In the genomic region with DNA sequence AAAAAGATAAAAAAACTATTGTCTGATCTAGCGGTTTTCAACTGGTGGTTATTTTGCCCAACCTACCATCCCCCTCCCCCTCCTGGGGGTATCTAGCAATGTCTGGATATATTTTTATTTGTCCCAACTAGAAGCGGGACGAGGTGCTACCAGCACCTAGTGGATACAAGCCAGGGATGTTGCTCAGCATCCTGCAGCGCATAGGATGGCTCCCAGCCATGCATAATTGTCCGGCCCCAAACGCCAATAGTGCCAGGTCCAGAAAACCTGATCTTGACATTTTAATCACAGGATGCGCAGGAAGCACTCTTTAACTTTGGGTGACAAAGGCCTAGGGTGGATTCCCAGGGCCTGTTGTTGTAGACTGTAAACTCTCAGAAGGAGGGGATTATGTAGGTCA, we compare ENCODE assay signal across 37 cellular contexts. TPM values are rescaled to one million over a fixed set of nuclear protein-coding genes. Genes with fewer than 3 reads are reported as not detected.
DNase-seq lines count a peak whose midpoint lies in the region; ATAC-seq, FAIRE-seq and TF ChIP-seq lines count a peak whose summit lies in the region.
"Had no signal": no experiment of that assay in that cellular context is flagged by ENCODE, and none has a peak within 500 bp of the region (broad histone marks: within the 10 kb centered on the region; RNA-seq: fewer than 3 reads in every experiment).

No MANE protein-coding gene starts in this region.

- H4K20me1 ChIP-seq in H1 (replicated peaks in 1 of 2; ENCODE audit: control insufficient read depth in 1 of 2, insufficient read depth in 2 of 2, low read length in 2 of 2): no peaks in the 10 kb centered on the region
- H4K20me1 ChIP-seq: BLaER1; BLaER1 treated with 17β-estradiol and CSF1 and Interleukin-3, amounts not matched to agents 10 nM and 100 nM had no signal

- no peak overlapping the region for H3K4ac ChIP-seq in H1 (replicated peaks; ENCODE audit: insufficient read length, low read depth, low read length)

- H2BK15ac ChIP-seq in H1 (ENCODE audit: low read length): no peak overlapping the region

- TF ChIP-seq CTCF in H1 (IDR thresholded peaks at IDR 0.05; ENCODE audit: control extremely low read depth in 1 of 3, insufficient read depth in 1 of 3, low read depth in 1 of 3, low read length in 3 of 3) (no peak), sigmoid colon (IDR thresholded peaks at IDR 0.05) (no peak), pancreas (IDR thresholded peaks at IDR 0.05) (no peak)

- no peak overlapping the region for H3K4me2 ChIP-seq in H1 (ENCODE audit: insufficient read depth in 1 of 2, low read depth in 2 of 2, low read length in 2 of 2)
- H3K4me2 ChIP-seq: A549; BLaER1; BLaER1 treated with 17β-estradiol and CSF1 and Interleukin-3, amounts not matched to agents 10 nM and 100 nM had no signal

- H3K18ac ChIP-seq in H1 (ENCODE audit: extremely low read depth, low read length): no peak overlapping the region

- no peaks in the 10 kb centered on the region for H3K36me3 ChIP-seq in H1 (ENCODE audit: control insufficient read depth in 2 of 4, insufficient read depth in 4 of 4, low read length in 3 of 4)
- no peaks in the 10 kb centered on the region for H3K36me3 ChIP-seq in sigmoid colon
- H3K36me3 ChIP-seq in pancreas: no peaks in the 10 kb centered on the region
- H3K36me3 ChIP-seq: BE2C; BLaER1; BLaER1 treated with 17β-estradiol and CSF1 and Interleukin-3, amounts not matched to agents 10 nM and 100 nM had no signal

- H2AFZ ChIP-seq in H1 (ENCODE audit: low read length): 0 out of 2 replicates have a peak overlapping the region, but pooled peaks have one; percentile 33

- TF ChIP-seq POLR2A in H1 (IDR thresholded peaks at IDR 0.05; ENCODE audit: control extremely low read depth in 1 of 2, low read depth in 2 of 2, low read length in 2 of 2) (no peak), sigmoid colon (IDR thresholded peaks at IDR 0.05) (no peak)

- H3K23ac ChIP-seq in H1 (ENCODE audit: insufficient read length): no peak overlapping the region

- no peak overlapping the region for H2BK20ac ChIP-seq in H1 (ENCODE audit: low read length)

- POLR2A ChIA-PET in H1 (lab: Charles Lee; ENCODE audit: partially characterized antibody): no interaction called here

- H3K27me3 Mint-ChIP-seq in T-helper 17 cell: no peaks in the 10 kb centered on the region
- H3K27me3 Mint-ChIP-seq: CD4-positive, alpha-beta T cell had no signal

- H3K9me3 ChIP-seq in T-helper 17 cell (ENCODE audit: control insufficient read depth, low read length, poor library complexity, severe bottlenecking): no peaks in the 10 kb centered on the region
- no peaks in the 10 kb centered on the region for H3K9me3 ChIP-seq in H1 (ENCODE audit: insufficient read depth in 2 of 2, low read depth in 1 of 2, low read length in 1 of 2)
- H3K9me3 ChIP-seq in sigmoid colon: no peaks in the 10 kb centered on the region
- no peaks in the 10 kb centered on the region for H3K9me3 ChIP-seq in pancreas
- H3K9me3 ChIP-seq: A549, BE2C, Caco-2 had no signal

- 92% methylated on average over 7 of the region's 7 CpGs; no CpG with 5 or more reads in 1 of the 2 experiments for WGBS in H1 (ENCODE audit: extremely low coverage in 1 of 2, insufficient coverage in 1 of 2, insufficient read length in 1 of 2, insufficient replicate concordance in 2 of 2, low coverage in 1 of 2, low lambda C conversion rate in 2 of 2, missing lambda C conversion rate in 1 of 2), 2 experiments
- WGBS in sigmoid colon, 2 donors: 86 to 90% methylated on average over 7 of the region's 7 CpGs
- WGBS in pancreas, 2 donors: 77 to 85% methylated on average over 7 of the region's 7 CpGs

- peak overlapping the region; percentile 34 for H3K27ac Mint-ChIP-seq in T-helper 17 cell
- H3K27ac Mint-ChIP-seq: B cell; CD4-positive, alpha-beta memory T cell; CD4-positive, alpha-beta T cell; CD4-positive, CD25-positive, alpha-beta regulatory T cell; CD8-positive, alpha-beta memory T cell; CD8-positive, alpha-beta T cell had no signal

- H4K91ac ChIP-seq in H1 (replicated peaks; ENCODE audit: insufficient read length, low read length): no peak overlapping the region

- no peak overlapping the region for H3K27ac ChIP-seq in H1 (ENCODE audit: low read depth, low read length)
- H3K27ac ChIP-seq in sigmoid colon: no peak overlapping the region
- no peak overlapping the region for H3K27ac ChIP-seq in pancreas
- H3K27ac ChIP-seq: 22Rv1; A549; BLaER1; BLaER1 treated with 17β-estradiol and CSF1 and Interleukin-3, amounts not matched to agents 10 nM and 100 nM; C4-2B had no signal

- no peak overlapping the region for H3K4me3 ChIP-seq in H1 (ENCODE audit: extremely low read depth in 1 of 4, insufficient read depth in 2 of 4, low read depth in 3 of 4, low read length in 4 of 4)
- H3K4me3 ChIP-seq in sigmoid colon: no peak overlapping the region
- no peak overlapping the region for H3K4me3 ChIP-seq in pancreas
- H3K4me3 ChIP-seq: A549; BLaER1; BLaER1 treated with 17β-estradiol and CSF1 and Interleukin-3, amounts not matched to agents 10 nM and 100 nM had no signal

- ATAC-seq in T-helper 17 cell (no peak), Right ventricle myocardium superior (ENCODE audit: poor library complexity) (no peak), pancreas (no peak)
- ATAC-seq: A549; CD8-positive, alpha-beta T cell had no signal

- H3K56ac ChIP-seq in H1 (replicated peaks; ENCODE audit: insufficient read length, low read depth, low read length): no peak overlapping the region

- FAIRE-seq in H1 (lab: Jason Lieb, UNC) (no peak), pancreas (lab: Jason Lieb, UNC) (no peak)
- FAIRE-seq: A204.1, A549, D721Med had no signal

- H3K4me3 Mint-ChIP-seq in T-helper 17 cell: no peak overlapping the region
- H3K4me3 Mint-ChIP-seq: B cell; CD14-positive monocyte; CD4-positive, alpha-beta memory T cell; CD4-positive, alpha-beta T cell; CD8-positive, alpha-beta memory T cell; CD8-positive, alpha-beta T cell had no signal

- H2BK5ac ChIP-seq in H1 (ENCODE audit: low read depth, low read length): no peak overlapping the region

- H3K4me1 ChIP-seq in H1 (replicated peaks in 1 of 4; ENCODE audit: control insufficient read depth in 3 of 4, insufficient read depth in 4 of 4, low read length in 3 of 4): no peaks in the 10 kb centered on the region
- no peaks in the 10 kb centered on the region for H3K4me1 ChIP-seq in sigmoid colon
- H3K4me1 ChIP-seq in pancreas: no peaks in the 10 kb centered on the region
- H3K4me1 ChIP-seq: BE2C; BLaER1; BLaER1 treated with 17β-estradiol and CSF1 and Interleukin-3, amounts not matched to agents 10 nM and 100 nM had no signal

- no peaks in the 10 kb centered on the region for H3K23me2 ChIP-seq in H1 (ENCODE audit: low read depth, low read length)

- no peak overlapping the region for H2BK120ac ChIP-seq in H1 (replicated peaks; ENCODE audit: low read depth, low read length)

- no peak overlapping the region for H2AK5ac ChIP-seq in H1 (ENCODE audit: low read depth, low read length)

- no peaks in the 10 kb centered on the region for H3K79me2 ChIP-seq in H1 (ENCODE audit: control insufficient read depth in 1 of 2, insufficient read depth in 2 of 2, low read length in 2 of 2)

- no peak for DNase-seq in T-helper 17 cell
- DNase-seq in H1 (ENCODE audit: low read depth in 1 of 2, low spot score in 2 of 2): no peak
- DNase-seq in sigmoid colon: peak; percentile 18
- peak; percentile 4 for DNase-seq in stimulated activated CD8-positive, alpha-beta memory T cell treated with anti-CD3 and anti-CD28 coated beads, Interleukin-4, amount 100 ng/mL, for 48 hours
- no peak for DNase-seq in GDM1 (lab: John Stamatoyannopoulos, UW)
- DNase-seq in Right ventricle myocardium superior: no peak
- no peak for DNase-seq in pancreas
- DNase-seq in T-helper 2 cell: no peak
- DNase-seq: 8988T; ACHN; AML-193; BE2C; C1 segment of cervical spinal cord; Caco-2; Calu3; CD4-positive, alpha-beta memory T cell; CD4-positive, alpha-beta T cell; CD4-positive, CD25-positive, alpha-beta regulatory T cell; CD8-positive, alpha-beta memory T cell; CD8-positive, alpha-beta T cell; COR-L47; DMS 273 treated with DMSO at 0.1 percent for 48 hours; DMS153; DMS53; DMS79; DMS79 treated with DMSO at 0.1 percent for 48 hours; DND-41; EL had no signal

- H3K36me3 Mint-ChIP-seq in T-helper 17 cell (ENCODE audit: low read depth): no peaks in the 10 kb centered on the region
- H3K36me3 Mint-ChIP-seq: CD14-positive monocyte; CD4-positive, alpha-beta memory T cell; CD4-positive, CD25-positive, alpha-beta regulatory T cell; CD8-positive, alpha-beta memory T cell; CD8-positive, alpha-beta T cell had no signal

- H3K14ac ChIP-seq in H1 (ENCODE audit: insufficient read length): no peak overlapping the region

- no peak overlapping the region for H3K9ac ChIP-seq in H1 (replicated peaks in 1 of 4; ENCODE audit: extremely low read depth in 1 of 4, low read depth in 3 of 4, low read length in 3 of 4)
- H3K9ac ChIP-seq: BLaER1; BLaER1 treated with 17β-estradiol and CSF1 and Interleukin-3, amounts not matched to agents 10 nM and 100 nM had no signal

- H4K5ac ChIP-seq in H1 (ENCODE audit: insufficient read length, low read depth, low read length): no peak overlapping the region

- TF ChIP-seq EP300 in H1 (IDR thresholded peaks at IDR 0.05; ENCODE audit: borderline replicate concordance in 1 of 2, low read depth in 2 of 2, low read length in 2 of 2) (no peak), sigmoid colon (IDR thresholded peaks at IDR 0.05) (no peak)

- H3K27me3 ChIP-seq in H1 (replicated peaks in 1 of 4; ENCODE audit: control insufficient read depth in 3 of 4, extremely low read depth in 1 of 4, insufficient read depth in 3 of 4, low read length in 3 of 4) (no peaks in the 10 kb centered on the region), sigmoid colon (no peaks in the 10 kb centered on the region), pancreas (no peaks in the 10 kb centered on the region)
- H3K27me3 ChIP-seq: BE2C; BLaER1; BLaER1 treated with 17β-estradiol and CSF1 and Interleukin-3, amounts not matched to agents 10 nM and 100 nM had no signal

- no peak overlapping the region for H4K8ac ChIP-seq in H1 (ENCODE audit: extremely low read depth, insufficient read depth, low read length)

- no peak for TF ChIP-seq RAD21 in H1 (IDR thresholded peaks at IDR 0.05 in 1 of 2, conservative IDR thresholded peaks at IDR 0.05 in 1 of 2; ENCODE audit: low read depth in 2 of 2, low read length in 2 of 2)

- H3K4me1 Mint-ChIP-seq in T-helper 17 cell: peaks cover 4% of the 10 kb centered on the region
- H3K4me1 Mint-ChIP-seq: B cell; CD4-positive, alpha-beta memory T cell; CD8-positive, alpha-beta memory T cell had no signal

- H2BK12ac ChIP-seq in H1 (ENCODE audit: low read depth, low read length): no peak overlapping the region

- intact Hi-C loops in sigmoid colon (cut with DNase I): no loop called here
- intact Hi-C loops in Right ventricle myocardium superior (cut with DNase I): no loop called here
- intact Hi-C loops in pancreas (cut with DNase I): no loop called here

- H3K79me1 ChIP-seq in H1 (ENCODE audit: low read depth, low read length): no peaks in the 10 kb centered on the region

- CTCF ChIA-PET in H1 (lab: Charles Lee; ENCODE audit: partially characterized antibody): no interaction called here

RNA-seq across cellular contexts. Expression of a gene that starts 17.0 kb away (rescaled TPM):
- total RNA-seq in T-helper 17 cell: 10 to 100 TPM; 39.2 to 52.9 TPM
- total RNA-seq in H1 (2021; fragmentation: NEBNext Ultra II Directional; extraction: Animal tissue kit (Norgen Biotek cat#: 25700)): 25.8 and 27.8 TPM in 2 replicates
- 10.8 and 14.5 TPM in 2 replicates for polyA plus RNA-seq in H1 (2011; rRNA removed)
- 17.8 TPM for polyA plus RNA-seq in H1 (2011; cell fraction: cytosol; rRNA removed)
- 19.4 TPM for polyA plus RNA-seq in H1 (2011; cell fraction: nucleus; rRNA removed)
- polyA plus RNA-seq in H1 (2012, experiment 1 of 2): 12.7 to 23.0 TPM (median 15.7 TPM) in 4 replicates
- 3.0 TPM for polyA plus RNA-seq in H1 (2012, experiment 2 of 2)
- 30.2 TPM for polyA plus RNA-seq in H1 (2013, experiment 1 of 2)
- 44.0 TPM for polyA plus RNA-seq in H1 (2013, experiment 2 of 2)
- polyA minus RNA-seq in H1 (2011; rRNA and poly(A)+ RNA removed): 9.2 and 13.2 TPM in 2 replicates
- 13.0 TPM for polyA minus RNA-seq in H1 (2011; cell fraction: cytosol; rRNA and poly(A)+ RNA removed)
- polyA minus RNA-seq in H1 (2011; cell fraction: nucleus; rRNA and poly(A)+ RNA removed): 13.9 TPM
- total RNA-seq in sigmoid colon: 10 to 100 TPM; 47.2 to 55.9 (median 50.3) TPM
- 10 to 100 TPM; 28.2 to 36.5 (median 35.8) TPM for polyA plus RNA-seq in sigmoid colon
- 62.2 TPM for total RNA-seq in Right ventricle myocardium superior
- total RNA-seq in pancreas: 10 to 100 TPM; 16.9 to 31.9 (median 24.8) TPM
- 10 to 100 TPM; 14.6 to 25.4 TPM for polyA plus RNA-seq in pancreas

Comparison
In these comparisons a context has a peak if more than half of its experiments do, and no peak if none do; other contexts are left out.
1. DNase-seq: peak in sigmoid colon (single experiment) and stimulated activated CD8-positive, alpha-beta memory T cell treated with anti-CD3 and anti-CD28 coated beads, Interleukin-4, amount 100 ng/mL, for 48 hours (single experiment); none in T-helper 17 cell (0 of 3), H1 (0 of 2), GDM1 (single experiment), Right ventricle myocardium superior (single experiment), pancreas (0 of 6) and T-helper 2 cell (0 of 5).